Comparison of ENCODE assay signal across 8 cellular contexts in the genomic region with DNA sequence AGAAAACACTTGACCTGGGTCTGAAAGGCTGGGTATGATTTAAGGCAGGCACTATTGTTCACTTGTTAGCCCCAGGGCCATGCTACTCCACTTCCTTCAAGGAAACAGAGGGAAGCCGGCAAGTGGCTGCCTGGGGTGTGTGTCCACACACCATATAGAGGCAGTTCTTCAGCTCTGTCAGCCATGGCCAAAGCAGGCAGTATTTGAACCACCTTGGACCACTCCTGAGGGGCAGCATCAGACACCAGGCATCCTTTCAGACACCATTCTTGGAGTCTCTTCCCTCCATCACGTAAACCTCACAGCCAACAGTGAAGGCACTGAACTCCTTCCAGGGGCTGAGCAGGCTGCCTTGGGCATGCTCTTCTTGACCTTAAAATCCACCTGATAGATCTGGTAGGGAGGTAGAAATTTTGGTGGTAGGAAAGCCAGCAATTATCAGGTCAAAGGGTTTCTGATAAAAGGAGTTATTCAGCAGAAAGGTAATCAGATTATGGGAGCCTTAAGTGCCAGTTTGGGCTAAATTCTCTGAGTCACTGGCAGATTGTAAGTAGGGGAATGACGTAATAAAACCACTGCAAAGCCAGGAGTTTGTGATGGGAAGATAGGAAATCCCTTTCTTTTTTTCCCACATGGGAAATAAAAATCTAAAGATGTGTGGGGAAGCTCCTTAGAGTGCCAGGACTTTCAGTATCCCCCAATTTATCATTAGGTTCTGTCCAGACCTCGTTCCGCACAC. TPM values are rescaled to one million over a fixed set of nuclear protein-coding genes. Genes with fewer than 3 reads are reported as not detected.
DNase-seq lines count a peak whose midpoint lies in the region; ATAC-seq and TF ChIP-seq lines count a peak whose summit lies in the region.

No MANE protein-coding gene starts in this region.

- no peaks in the 10 kb centered on the region; the same call in none of the 2 replicates for H3K36me3 ChIP-seq in Caco-2 (ENCODE audit: control insufficient read depth, insufficient read depth, low read length)

- no peak for ATAC-seq in HG02678 (IDR thresholded peaks at IDR 0.05; ENCODE audit: unreplicated experiment)

- H3K4me3 ChIP-seq in Caco-2 (ENCODE audit: low read depth, low read length) (no peak overlapping the region), epithelial cell of esophagus (ENCODE audit: low read length) (no peak overlapping the region)

- CTCF ChIA-PET in Caco-2 (lab: Charles Lee) = no interaction called here

- POLR2A ChIA-PET in Caco-2 (lab: Charles Lee) = no interaction called here

- H3K9me3 ChIP-seq in Caco-2 = no peaks in the 10 kb centered on the region

- intact Hi-C loops in Caco-2 (cut with micrococcal nuclease; ENCODE audit: unreplicated experiment) = loop anchor here (1.0 to 10.0 kb wide), 8 partner anchors 20 to 582 kb away; a partner anchor contains a TSS

- TSS peak; percentile 20 for BruUV-seq in Caco-2 (replicated peaks; lab: Mats Ljungman, UMichigan)

- H3K4me1 Mint-ChIP-seq in Caco-2 (ENCODE audit: low read depth, unreplicated experiment) = peaks cover 35% of the 10 kb centered on the region
- H3K4me1 Mint-ChIP-seq in progenitor cell of endocrine pancreas (ENCODE audit: low read depth) = peaks cover 7% of the 10 kb centered on the region

- no peaks in the 10 kb centered on the region for H3K27me3 ChIP-seq in Caco-2 (replicated peaks; ENCODE audit: control insufficient read depth, insufficient read depth, low read length)

- DNase-seq in Caco-2 = no peak
- DNase-seq in RPMI7951 (ENCODE audit: low read depth) = peak; percentile 88
- DNase-seq in epithelial cell of esophagus (ENCODE audit: low read depth) = peak; percentile 66
- no peak for DNase-seq in progenitor cell of endocrine pancreas (ENCODE audit: low spot score, unreplicated experiment)
- no peak for DNase-seq in NCI-H1105 treated with DMSO at 0.1 percent for 48 hours (lab: John Stamatoyannopoulos, UW)
- DNase-seq in NCI-H2029 (lab: John Stamatoyannopoulos, UW) = no peak
- DNase-seq in stimulated activated CD4-positive, alpha-beta T cell treated with anti-CD3 and anti-CD28 coated beads, Interleukin-12 subunit alpha, Interleukin-12 subunit beta, amount 100 ng/mL, for 4 hours = no peak

- H3K9me3 Mint-ChIP-seq in Caco-2 (ENCODE audit: unreplicated experiment) = no peaks in the 10 kb centered on the region
- no peaks in the 10 kb centered on the region for H3K9me3 Mint-ChIP-seq in progenitor cell of endocrine pancreas (ENCODE audit: low read depth)

- TF ChIP-seq CTCF in Caco-2 (IDR thresholded peaks at IDR 0.05; ENCODE audit: insufficient read depth in 1 of 2, low read depth in 1 of 2, low read length in 1 of 2, severe bottlenecking in 1 of 2, unreplicated experiment in 1 of 2) (no peak), epithelial cell of esophagus (IDR thresholded peaks at IDR 0.05; ENCODE audit: insufficient read depth, low read depth, low read length, missing control alignments) (no peak), progenitor cell of endocrine pancreas (IDR thresholded peaks at IDR 0.05; ENCODE audit: unreplicated experiment) (no peak)

- H3K36me3 Mint-ChIP-seq in Caco-2 (ENCODE audit: insufficient read depth, unreplicated experiment) = peaks cover 78% of the 10 kb centered on the region
- H3K36me3 Mint-ChIP-seq in progenitor cell of endocrine pancreas (ENCODE audit: insufficient read depth) = peaks cover 21% of the 10 kb centered on the region

- H3K27me3 Mint-ChIP-seq in Caco-2 (ENCODE audit: insufficient read depth, unreplicated experiment) (no peaks in the 10 kb centered on the region), progenitor cell of endocrine pancreas (no peaks in the 10 kb centered on the region)

- peak overlapping the region; percentile 93 for H3K27ac Mint-ChIP-seq in Caco-2 (ENCODE audit: unreplicated experiment)
- peak overlapping the region; percentile 81 for H3K27ac Mint-ChIP-seq in progenitor cell of endocrine pancreas

- H3K4me1 ChIP-seq in Caco-2 = peaks cover 77% of the 10 kb centered on the region

- H3K4me3 Mint-ChIP-seq in Caco-2 (ENCODE audit: unreplicated experiment) = peak overlapping the region; percentile 55
- H3K4me3 Mint-ChIP-seq in progenitor cell of endocrine pancreas (ENCODE audit: low read depth) = no peak overlapping the region

RNA-seq across cellular contexts. Expression of a gene that starts 20.2 kb away (rescaled TPM):
- total RNA-seq in Caco-2 (2022) = 40.5 and 41.9 TPM in 2 replicates
- total RNA-seq in RPMI7951 (2014; rRNA removed; shearing (Covaris generic)) = 121 and 132 TPM in 2 replicates
- 21.1 and 21.2 TPM in 2 replicates for total RNA-seq in progenitor cell of endocrine pancreas

Comparison
In these comparisons a context has a peak if more than half of its experiments do, and no peak if none do; other contexts are left out.
1. DNase-seq: peak in RPMI7951 (single experiment) and epithelial cell of esophagus (single experiment); none in Caco-2 (0 of 2), progenitor cell of endocrine pancreas (single experiment), NCI-H1105 treated with DMSO at 0.1 percent for 48 hours (single experiment), NCI-H2029 (single experiment) and stimulated activated CD4-positive, alpha-beta T cell treated with anti-CD3 and anti-CD28 coated beads, Interleukin-12 subunit alpha, Interleukin-12 subunit beta, amount 100 ng/mL, for 4 hours (single experiment).